ENCODE assay signal across 1 cellular context in genomic region chr12:114625294-114625851, GRCh38.
A peak's percentile ranks its signal among the peaks of the same experiment; 100 is the strongest.
TF ChIP-seq lines count a peak whose summit lies in the region.

No MANE protein-coding gene starts in this region.

TF ChIP-seq in HepG2, 621 proteins besides CTCF, POLR2A, EP300 and RAD21 (continued from another document and continues in another):
- TF ChIP-seq AHDC1 (CRISPR knock-in tag; IDR thresholded peaks at IDR 0.05; ENCODE audit: borderline replicate concordance) (no peak), MIXL1 (CRISPR knock-in tag; IDR thresholded peaks at IDR 0.05) (0 out of 2 replicates have a peak, but pooled peaks have one; percentile 42), ATF2 (CRISPR knock-in tag; IDR thresholded peaks at IDR 0.05) (no peak), FLYWCH1 (CRISPR knock-in tag; IDR thresholded peaks at IDR 0.05) (no peak), SOX6 (IDR thresholded peaks at IDR 0.05) (no peak), SOX6 (CRISPR knock-in tag; IDR thresholded peaks at IDR 0.05) (peak; percentile 32; the same call in 1 of the 2 replicates), NCOA2 (CRISPR knock-in tag; IDR thresholded peaks at IDR 0.05) (no peak), ZNF12 (CRISPR knock-in tag; IDR thresholded peaks at IDR 0.05) (no peak), ZNF720 (CRISPR knock-in tag; IDR thresholded peaks at IDR 0.05) (no peak), ZEB1 (IDR thresholded peaks at IDR 0.05; ENCODE audit: insufficient replicate concordance, low read depth) (no peak), ZNF530 (CRISPR knock-in tag; IDR thresholded peaks at IDR 0.05; ENCODE audit: low read depth) (no peak), ZBTB37 (CRISPR knock-in tag; IDR thresholded peaks at IDR 0.05) (no peak), ZNF782 (CRISPR knock-in tag; IDR thresholded peaks at IDR 0.05; ENCODE audit: borderline replicate concordance) (no peak), NPAS2 (CRISPR knock-in tag; IDR thresholded peaks at IDR 0.05; ENCODE audit: borderline replicate concordance) (no peak), TAF1 (CRISPR knock-in tag; IDR thresholded peaks at IDR 0.05) (no peak), ZNF205 (CRISPR knock-in tag; IDR thresholded peaks at IDR 0.05) (no peak), FOXO4 (CRISPR knock-in tag; conservative IDR thresholded peaks at IDR 0.05) (no peak), ZBTB38 (CRISPR knock-in tag; IDR thresholded peaks at IDR 0.05) (no peak), ZKSCAN1 (IDR thresholded peaks at IDR 0.05; ENCODE audit: low read length) (no peak), CBX5 (CRISPR knock-in tag; IDR thresholded peaks at IDR 0.05; ENCODE audit: borderline replicate concordance) (0 out of 2 replicates have a peak, but pooled peaks have one; percentile 47), GATAD2A (CRISPR knock-in tag; IDR thresholded peaks at IDR 0.05) (peak; percentile 56; the same call in 1 of the 2 replicates), SALL1 (CRISPR knock-in tag; IDR thresholded peaks at IDR 0.05) (0 out of 2 replicates have a peak, but pooled peaks have one; percentile 25), RXRB (CRISPR knock-in tag; IDR thresholded peaks at IDR 0.05; ENCODE audit: borderline replicate concordance) (peak; percentile 30; the same call in 1 of the 2 replicates), NR2F2 (IDR thresholded peaks at IDR 0.05; ENCODE audit: borderline replicate concordance, low read depth) (no peak), NFYC (CRISPR knock-in tag; IDR thresholded peaks at IDR 0.05) (no peak), ZNF850 (CRISPR knock-in tag; conservative IDR thresholded peaks at IDR 0.05) (no peak), IRX3 (CRISPR knock-in tag; IDR thresholded peaks at IDR 0.05; ENCODE audit: borderline replicate concordance, low read depth) (no peak), ZFP37 (CRISPR knock-in tag; IDR thresholded peaks at IDR 0.05; ENCODE audit: borderline replicate concordance) (no peak), PAWR (CRISPR knock-in tag; IDR thresholded peaks at IDR 0.05; ENCODE audit: borderline replicate concordance) (no peak), TEAD2 (CRISPR knock-in tag; IDR thresholded peaks at IDR 0.05) (no peak), ZNF160 (CRISPR knock-in tag; IDR thresholded peaks at IDR 0.05) (no peak), MAFF (IDR thresholded peaks at IDR 0.05; ENCODE audit: low read depth, low read length) (no peak), CSRNP2 (CRISPR knock-in tag; conservative IDR thresholded peaks at IDR 0.05; ENCODE audit: low read depth) (no peak), SMC3 (IDR thresholded peaks at IDR 0.05; ENCODE audit: low read length) (peak; percentile 93), NR2F6 (IDR thresholded peaks at IDR 0.05) (peak; percentile 69), NR2F6 (CRISPR knock-in tag; IDR thresholded peaks at IDR 0.05) (peak; percentile 83), THAP11 (CRISPR knock-in tag; IDR thresholded peaks at IDR 0.05) (no peak), ELF3 (CRISPR knock-in tag; IDR thresholded peaks at IDR 0.05) (no peak), ZNF180 (CRISPR knock-in tag; IDR thresholded peaks at IDR 0.05; ENCODE audit: borderline replicate concordance, low read depth) (no peak), ZNF614 (CRISPR knock-in tag; IDR thresholded peaks at IDR 0.05; ENCODE audit: borderline replicate concordance) (0 out of 2 replicates have a peak, but pooled peaks have one; percentile 29), NR2F1 (CRISPR knock-in tag; IDR thresholded peaks at IDR 0.05) (peak; percentile 19 to 64; a peak in 1 of 4 replicates), FOXP1 (IDR thresholded peaks at IDR 0.05) (no peak), FOXP1 (CRISPR knock-in tag; IDR thresholded peaks at IDR 0.05) (no peak), ZFX (CRISPR knock-in tag; IDR thresholded peaks at IDR 0.05; ENCODE audit: low read depth) (peak; percentile 37; the same call in 1 of the 2 replicates), ZNF580 (CRISPR knock-in tag; IDR thresholded peaks at IDR 0.05; ENCODE audit: borderline replicate concordance, low read depth) (peak; percentile 44; the same call in 1 of the 2 replicates), SYNCRIP (IDR thresholded peaks at IDR 0.05; ENCODE audit: insufficient read depth, low read depth, low read length) (no peak), ZMYM4 (CRISPR knock-in tag; IDR thresholded peaks at IDR 0.05) (peak; percentile 44; the same call in 1 of the 2 replicates), TBP (CRISPR knock-in tag; IDR thresholded peaks at IDR 0.05) (no peak), ZNF777 (CRISPR knock-in tag; IDR thresholded peaks at IDR 0.05) (no peak), IRF2 (CRISPR knock-in tag; IDR thresholded peaks at IDR 0.05) (peak; percentile 31; the same call in 1 of the 2 replicates), NFE2L1 (CRISPR knock-in tag; IDR thresholded peaks at IDR 0.05; ENCODE audit: borderline replicate concordance) (no peak), ZNF557 (CRISPR knock-in tag; IDR thresholded peaks at IDR 0.05) (no peak), MEF2D (CRISPR knock-in tag; IDR thresholded peaks at IDR 0.05) (no peak), SNRNP70 (IDR thresholded peaks at IDR 0.05; ENCODE audit: low read depth, low read length) (no peak), MXD3 (CRISPR knock-in tag; IDR thresholded peaks at IDR 0.05) (no peak), RXRA (CRISPR knock-in tag; IDR thresholded peaks at IDR 0.05) (peak; percentile 32; the same call in 1 of the 2 replicates), RARA (CRISPR knock-in tag; IDR thresholded peaks at IDR 0.05) (peak; percentile 53), ZSCAN30 (CRISPR knock-in tag; IDR thresholded peaks at IDR 0.05) (no peak), RFX1 (IDR thresholded peaks at IDR 0.05) (no peak), TEAD3 (CRISPR knock-in tag; optimal IDR thresholded peaks at IDR 0.05; ENCODE audit: borderline replicate concordance) (no peak), TRIM22 (IDR thresholded peaks at IDR 0.05) (no peak), ELF1 (CRISPR knock-in tag; IDR thresholded peaks at IDR 0.05) (no peak), HDAC2 (CRISPR knock-in tag; IDR thresholded peaks at IDR 0.05) (peak; percentile 16; the same call in 1 of the 2 replicates), BCL6 (CRISPR knock-in tag; IDR thresholded peaks at IDR 0.05) (peak; percentile 18; the same call in 1 of the 2 replicates), ZNF577 (CRISPR knock-in tag; IDR thresholded peaks at IDR 0.05; ENCODE audit: borderline replicate concordance, low read depth) (no peak), ZNF317 (CRISPR knock-in tag; IDR thresholded peaks at IDR 0.05) (no peak), ZBTB7B (CRISPR knock-in tag; IDR thresholded peaks at IDR 0.05) (peak; percentile 85)
